12 cellular contexts compared by ENCODE assay signal in the genomic region with DNA sequence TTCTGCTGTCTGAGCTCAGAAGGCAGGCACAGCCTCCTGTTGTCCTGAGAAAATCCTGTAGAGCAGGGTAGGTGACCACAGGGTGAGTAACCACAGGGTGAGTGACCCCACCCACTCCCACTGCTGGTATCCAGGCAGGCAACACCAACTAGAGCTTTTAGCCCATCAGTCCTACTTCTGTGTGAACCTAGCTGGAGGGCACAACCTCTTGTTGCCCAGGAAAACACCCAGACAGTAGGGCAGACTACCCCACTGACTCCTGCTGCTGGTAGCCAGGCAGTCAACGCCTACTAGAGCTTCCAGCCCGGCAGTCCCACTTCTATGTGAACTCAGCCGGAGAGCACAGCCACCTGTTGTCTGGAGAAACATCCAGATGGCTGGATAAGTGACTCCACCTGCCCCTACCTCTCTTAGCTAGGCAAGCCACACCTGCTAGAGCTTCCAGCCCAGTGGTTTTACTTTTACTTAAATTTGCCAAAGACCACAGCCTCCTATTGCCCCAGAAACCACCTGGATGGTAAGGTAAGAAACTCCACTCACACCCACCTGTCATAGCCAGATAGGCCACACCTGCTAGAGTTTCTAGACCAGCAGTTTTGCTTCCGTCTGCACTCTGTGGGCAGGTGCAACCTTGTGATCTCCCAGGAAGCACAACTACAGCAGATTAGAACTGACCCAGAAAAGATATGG.
DNase-seq lines count a peak whose midpoint lies in the region; FAIRE-seq and TF ChIP-seq lines count a peak whose summit lies in the region.
"Had no signal": no experiment of that assay in that cellular context is flagged by ENCODE, and none has a peak within 500 bp of the region (broad histone marks: within the 10 kb centered on the region; RNA-seq: fewer than 3 reads in every experiment).

No MANE protein-coding gene starts in this region.

- no peak for DNase-seq in activated CD4-positive, alpha-beta memory T cell treated with anti-CD3 and anti-CD28 coated beads for 36 hours
- DNase-seq in activated CD4-positive, alpha-beta memory T cell treated with anti-CD3 and anti-CD28 coated beads, Interleukin-2, amount 10 ng/mL, durations not matched to agents 7 days and 5 days = no peak
- DNase-seq in NCI-H748 (lab: John Stamatoyannopoulos, UW; ENCODE audit: unreplicated experiment) (peak; percentile 83), esophagus squamous epithelium (lab: John Stamatoyannopoulos, UW) (no peak), HTR-8/SVneo (ENCODE audit: insufficient read length, low spot score) (no peak), caudate nucleus (lab: John Stamatoyannopoulos, UW) (no peak), spleen (no peak), dermis blood vessel endothelial cell (no peak)
- DNase-seq: activated T-cell treated with anti-CD3 and anti-CD28 coated beads, Interleukin-2, amount 50 U/mL, for 48 hours had no signal

- H3K9me3 ChIP-seq in esophagus squamous epithelium = no peaks in the 10 kb centered on the region
- H3K9me3 ChIP-seq in spleen = no peaks in the 10 kb centered on the region
- H3K9me3 ChIP-seq: tibial nerve had no signal

- POLR2A ChIA-PET in activated CD4-positive, alpha-beta memory T cell treated with anti-CD3 and anti-CD28 coated beads for 36 hours (lab: Charles Lee) = no interaction called here
- POLR2A ChIA-PET in activated CD4-positive, alpha-beta memory T cell treated with anti-CD3 and anti-CD28 coated beads, Interleukin-2, amount 10 ng/mL, durations not matched to agents 7 days and 5 days (lab: Charles Lee) = interaction anchor here (1.4 kb wide), 1 partner anchor 67 kb away, joined by 5 read pairs; no protein-coding TSS in a partner anchor

- H3K4me3 ChIP-seq in esophagus squamous epithelium (no peak overlapping the region), spleen (no peak overlapping the region)
- H3K4me3 ChIP-seq: neural progenitor cell, tibial nerve had no signal

- peaks cover 2% of the 10 kb centered on the region for H3K36me3 Mint-ChIP-seq in activated CD4-positive, alpha-beta memory T cell treated with anti-CD3 and anti-CD28 coated beads for 36 hours
- H3K36me3 Mint-ChIP-seq in activated CD4-positive, alpha-beta memory T cell treated with anti-CD3 and anti-CD28 coated beads, Interleukin-2, amount 10 ng/mL, durations not matched to agents 7 days and 5 days (ENCODE audit: low read depth) = no peaks in the 10 kb centered on the region
- H3K36me3 Mint-ChIP-seq: neural progenitor cell had no signal

- H3K27ac ChIP-seq in esophagus squamous epithelium = peak overlapping the region; percentile 34 to 80 (median 72)
- H3K27ac ChIP-seq in caudate nucleus (ENCODE audit: low read depth, low read length) = no peak overlapping the region
- no peak overlapping the region for H3K27ac ChIP-seq in spleen
- H3K27ac ChIP-seq: neural progenitor cell, tibial nerve had no signal

- WGBS in esophagus squamous epithelium, 2 donors = 72 to 100% methylated on average over 1 to 2 of the region's 4 CpGs
- WGBS in spleen, 5 donors = 81 to 91% (median 85%) methylated on average over 4 of the region's 4 CpGs

- H3K36me3 ChIP-seq in esophagus squamous epithelium (no peaks in the 10 kb centered on the region), spleen (no peaks in the 10 kb centered on the region)
- H3K36me3 ChIP-seq: neural progenitor cell, tibial nerve had no signal

- CTCF ChIA-PET in activated CD4-positive, alpha-beta memory T cell treated with anti-CD3 and anti-CD28 coated beads for 36 hours (lab: Charles Lee) = interaction anchor here (1.0 to 1.6 kb wide), 2 partner anchors 11 to 122 kb away, joined by 3 to 4 read pairs; no protein-coding TSS in a partner anchor
- CTCF ChIA-PET in activated CD4-positive, alpha-beta memory T cell treated with anti-CD3 and anti-CD28 coated beads, Interleukin-2, amount 10 ng/mL, durations not matched to agents 7 days and 5 days (lab: Charles Lee) = interaction anchor here (0.9 kb wide), 1 partner anchor 73 kb away, joined by 3 read pairs; no protein-coding TSS in a partner anchor

- H3K27me3 ChIP-seq in esophagus squamous epithelium (no peaks in the 10 kb centered on the region), spleen (replicated peaks in 1 of 7) (no peaks in the 10 kb centered on the region)
- H3K27me3 ChIP-seq: neural progenitor cell, tibial nerve had no signal

- H3K4me1 ChIP-seq in esophagus squamous epithelium = peaks cover 0 to 15% (median 0%) of the 10 kb centered on the region in 3 donors
- H3K4me1 ChIP-seq in spleen = no peaks in the 10 kb centered on the region
- H3K4me1 ChIP-seq: neural progenitor cell, tibial nerve had no signal

- H3K27ac Mint-ChIP-seq in activated CD4-positive, alpha-beta memory T cell treated with anti-CD3 and anti-CD28 coated beads for 36 hours = peak overlapping the region; percentile 38
- no peak overlapping the region for H3K27ac Mint-ChIP-seq in activated CD4-positive, alpha-beta memory T cell treated with anti-CD3 and anti-CD28 coated beads, Interleukin-2, amount 10 ng/mL, durations not matched to agents 7 days and 5 days
- H3K27ac Mint-ChIP-seq: neural progenitor cell had no signal

- TF ChIP-seq CTCF in esophagus squamous epithelium (IDR thresholded peaks at IDR 0.05) = no peak
- no peak for TF ChIP-seq CTCF in spleen (IDR thresholded peaks at IDR 0.05 in 8 of 11, conservative IDR thresholded peaks at IDR 0.05 in 3 of 11)

- H3K9me3 Mint-ChIP-seq in activated CD4-positive, alpha-beta memory T cell treated with anti-CD3 and anti-CD28 coated beads for 36 hours = no peaks in the 10 kb centered on the region
- peaks cover 2% of the 10 kb centered on the region for H3K9me3 Mint-ChIP-seq in activated CD4-positive, alpha-beta memory T cell treated with anti-CD3 and anti-CD28 coated beads, Interleukin-2, amount 10 ng/mL, durations not matched to agents 7 days and 5 days
- H3K9me3 Mint-ChIP-seq: neural progenitor cell had no signal

- H3K4me1 Mint-ChIP-seq in activated CD4-positive, alpha-beta memory T cell treated with anti-CD3 and anti-CD28 coated beads for 36 hours (ENCODE audit: low read depth) = peaks cover 31% of the 10 kb centered on the region
- peaks cover 23% of the 10 kb centered on the region for H3K4me1 Mint-ChIP-seq in activated CD4-positive, alpha-beta memory T cell treated with anti-CD3 and anti-CD28 coated beads, Interleukin-2, amount 10 ng/mL, durations not matched to agents 7 days and 5 days
- H3K4me1 Mint-ChIP-seq: neural progenitor cell had no signal

- no peak overlapping the region for H3K4me3 Mint-ChIP-seq in activated CD4-positive, alpha-beta memory T cell treated with anti-CD3 and anti-CD28 coated beads for 36 hours
- H3K4me3 Mint-ChIP-seq in activated CD4-positive, alpha-beta memory T cell treated with anti-CD3 and anti-CD28 coated beads, Interleukin-2, amount 10 ng/mL, durations not matched to agents 7 days and 5 days = no peak overlapping the region
- H3K4me3 Mint-ChIP-seq: neural progenitor cell had no signal

- TF ChIP-seq POLR2A in esophagus squamous epithelium (IDR thresholded peaks at IDR 0.05) (no peak), spleen (IDR thresholded peaks at IDR 0.05) (no peak)

- no peaks in the 10 kb centered on the region for H3K27me3 Mint-ChIP-seq in activated CD4-positive, alpha-beta memory T cell treated with anti-CD3 and anti-CD28 coated beads for 36 hours
- no peaks in the 10 kb centered on the region for H3K27me3 Mint-ChIP-seq in activated CD4-positive, alpha-beta memory T cell treated with anti-CD3 and anti-CD28 coated beads, Interleukin-2, amount 10 ng/mL, durations not matched to agents 7 days and 5 days

- FAIRE-seq in HTR-8/SVneo (lab: Jason Lieb, UNC) = no peak
- FAIRE-seq: TTC549 had no signal

- intact Hi-C loops in activated CD4-positive, alpha-beta memory T cell treated with anti-CD3 and anti-CD28 coated beads for 36 hours (cut with micrococcal nuclease) = loop anchor here (2.0 kb wide), 1 partner anchor 58 kb away; no protein-coding TSS in a partner anchor
- intact Hi-C loops in esophagus squamous epithelium (cut with DNase I) = no loop called here
- intact Hi-C loops in spleen (cut with DNase I; ENCODE audit: low total_unique reads) = no loop called here

Comparison
In these comparisons a context has a peak if more than half of its experiments do, and no peak if none do; other contexts are left out.
1. H3K27ac ChIP-seq: peak in esophagus squamous epithelium (4 of 4); none in caudate nucleus (single experiment) and spleen (0 of 8).